In the genomic region with DNA sequence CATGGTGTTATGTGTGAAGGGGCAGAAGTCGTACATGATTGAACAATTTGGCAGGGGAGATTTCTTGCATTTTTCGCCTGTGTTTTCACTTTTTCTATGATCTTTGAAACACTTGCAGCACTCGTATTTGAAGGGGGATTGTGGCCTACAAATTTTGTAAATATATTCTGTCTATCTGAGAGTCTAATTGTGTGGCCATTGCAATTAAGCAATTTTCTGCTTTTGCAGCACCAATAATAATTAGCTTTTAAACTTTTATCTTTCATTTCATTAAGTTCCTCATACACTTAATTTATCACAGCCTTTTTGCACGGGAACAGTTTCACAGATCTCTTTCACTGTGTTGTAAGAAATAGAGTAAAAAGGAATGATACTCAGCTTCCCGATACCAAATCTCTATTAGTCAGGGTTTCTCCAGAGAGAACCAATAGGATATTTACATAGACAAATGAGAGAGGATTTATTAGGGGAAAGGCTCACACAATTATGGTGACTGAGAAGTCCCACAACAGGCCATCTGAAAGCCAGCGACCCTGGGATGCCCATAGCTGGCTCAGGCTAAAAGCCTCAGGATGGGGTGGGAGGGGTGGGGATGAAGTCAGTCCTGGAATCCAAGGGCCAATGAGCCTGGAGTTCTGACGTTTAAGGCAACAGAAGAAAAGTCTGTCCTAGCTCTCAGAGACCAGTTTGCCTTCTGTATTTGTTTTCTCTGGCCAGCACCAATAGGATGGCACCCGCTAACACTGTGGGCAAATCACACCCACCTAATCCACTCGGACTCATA, we compare ENCODE assay signal across 18 cellular contexts. TPM values are rescaled to one million over a fixed set of nuclear protein-coding genes. Genes with fewer than 3 reads are reported as not detected.
A peak's percentile ranks its signal among the peaks of the same experiment; 100 is the strongest.
DNase-seq lines count a peak whose midpoint lies in the region; ATAC-seq and TF ChIP-seq lines count a peak whose summit lies in the region.
"Had no signal": no experiment of that assay in that cellular context is flagged by ENCODE, and none has a peak within 500 bp of the region (broad histone marks: within the 10 kb centered on the region; RNA-seq: fewer than 3 reads in every experiment).

No MANE protein-coding gene starts in this region.

- 57 to 65% methylated on average over 9 of the region's 9 CpGs for WGBS in esophagus squamous epithelium, 2 donors

- CTCF ChIA-PET in WTC11 (lab: Charles Lee), result interaction anchor here (1.2 kb wide), 1 partner anchor 25 kb away, joined by 5 read pairs; no protein-coding TSS in a partner anchor

- peak; percentile 57 for ATAC-seq in WTC11
- ATAC-seq: Panc1, Right ventricle myocardium inferior had no signal

- no peaks in the 10 kb centered on the region for H3K9me3 ChIP-seq in esophagus squamous epithelium
- no peaks in the 10 kb centered on the region for H3K9me3 ChIP-seq in neural progenitor cell (ENCODE audit: low read depth)
- H3K9me3 ChIP-seq: SK-N-SH had no signal

- H3K9me3 Mint-ChIP-seq in WTC11 (no peaks in the 10 kb centered on the region), neural progenitor cell (no peaks in the 10 kb centered on the region)

- H3K36me3 Mint-ChIP-seq in WTC11, result 0 out of 2 replicates have a peak, but pooled peaks cover 2% of the 10 kb centered on the region
- H3K36me3 Mint-ChIP-seq in neural progenitor cell, result no peaks in the 10 kb centered on the region
- H3K36me3 Mint-ChIP-seq: CD4-positive, CD25-positive, alpha-beta regulatory T cell had no signal

- H3K4me1 Mint-ChIP-seq in WTC11 (peaks cover 32% of the 10 kb centered on the region), neural progenitor cell (peaks cover 10% of the 10 kb centered on the region)
- H3K4me1 Mint-ChIP-seq: B cell; CD4-positive, CD25-positive, alpha-beta regulatory T cell had no signal

- H3K4me1 ChIP-seq in esophagus squamous epithelium (peaks cover 0 to 7% (median 0%) of the 10 kb centered on the region in 3 donors), neural progenitor cell (peaks cover 15% of the 10 kb centered on the region)

- no peak overlapping the region for H3K4me3 Mint-ChIP-seq in WTC11
- no peak overlapping the region for H3K4me3 Mint-ChIP-seq in neural progenitor cell
- H3K4me3 Mint-ChIP-seq: B cell; CD4-positive, CD25-positive, alpha-beta regulatory T cell had no signal

- H3K36me3 ChIP-seq in esophagus squamous epithelium (no peaks in the 10 kb centered on the region), neural progenitor cell (no peaks in the 10 kb centered on the region)

- H3F3A ChIP-seq in neural progenitor cell (ENCODE audit: low read depth), result no peaks in the 10 kb centered on the region

- intact Hi-C loops in esophagus squamous epithelium (cut with DNase I), result no loop called here

- no peaks in the 10 kb centered on the region for H4K20me1 ChIP-seq in neural progenitor cell (ENCODE audit: low read depth)

- H3K27me3 ChIP-seq in esophagus squamous epithelium, result no peaks in the 10 kb centered on the region
- H3K27me3 ChIP-seq in neural progenitor cell, result no peaks in the 10 kb centered on the region

- H3K79me2 ChIP-seq in neural progenitor cell (ENCODE audit: low read depth), result no peaks in the 10 kb centered on the region

- H3K9ac ChIP-seq in neural progenitor cell, result no peak overlapping the region
- H3K9ac ChIP-seq: SK-N-SH had no signal

- TF ChIP-seq CTCF in WTC11 (IDR thresholded peaks at IDR 0.05) (no peak), esophagus squamous epithelium (IDR thresholded peaks at IDR 0.05) (no peak), neural progenitor cell (IDR thresholded peaks at IDR 0.05) (no peak)

- H3K27ac ChIP-seq in esophagus squamous epithelium, result peak overlapping the region in 3 of 4 donors; percentile 14 to 50 (median 20)
- H3K27ac ChIP-seq in neural progenitor cell, result no peak overlapping the region

- TF ChIP-seq POLR2A in esophagus squamous epithelium (IDR thresholded peaks at IDR 0.05), result no peak

- POLR2A ChIA-PET in WTC11 (lab: Charles Lee), result no interaction called here

- no peak overlapping the region for H3K27ac Mint-ChIP-seq in WTC11
- no peak overlapping the region for H3K27ac Mint-ChIP-seq in neural progenitor cell
- H3K27ac Mint-ChIP-seq: B cell; CD4-positive, CD25-positive, alpha-beta regulatory T cell had no signal

- DNase-seq in WTC11 (ENCODE audit: low spot score), result no peak
- no peak for DNase-seq in esophagus squamous epithelium (lab: John Stamatoyannopoulos, UW)
- DNase-seq in neural progenitor cell (ENCODE audit: low spot score), result peak; percentile 6
- no peak for DNase-seq in NCI-H69 (lab: John Stamatoyannopoulos, UW)
- no peak for DNase-seq in NOMO-1 treated with DMSO at 0.1 percent for 48 hours (lab: John Stamatoyannopoulos, UW; ENCODE audit: unreplicated experiment)
- DNase-seq in activated CD4-positive, alpha-beta T cell treated with anti-CD3 and anti-CD28 coated beads, Interleukin-2, amount 50 U/mL, for 4 hours, result no peak
- DNase-seq in NCI-H446 treated with DMSO at 0.1 percent for 48 hours (lab: John Stamatoyannopoulos, UW), result no peak
- DNase-seq: CD4-positive, CD25-positive, alpha-beta regulatory T cell; DMS53; NCI-H1105; NCI-H187; NCI-H345; NCI-H748 treated with DMSO at 0.1 percent for 48 hours; SK-N-SH had no signal

- H3K4me2 ChIP-seq in neural progenitor cell, result no peak overlapping the region
- H3K4me2 ChIP-seq: SK-N-SH had no signal

- H3K4me3 ChIP-seq in esophagus squamous epithelium (no peak overlapping the region), neural progenitor cell (no peak overlapping the region)

- peak overlapping the region; percentile 78 for H2AFZ ChIP-seq in neural progenitor cell (replicated peaks)

- H3K27me3 Mint-ChIP-seq in WTC11 (ENCODE audit: low read depth) (no peaks in the 10 kb centered on the region), neural progenitor cell (ENCODE audit: insufficient read depth, low read depth) (peaks cover 2% of the 10 kb centered on the region)

TF ChIP-seq in WTC11, 78 proteins besides CTCF, POLR2A, EP300 and RAD21:
- TF ChIP-seq ELF4 (CRISPR knock-in tag; IDR thresholded peaks at IDR 0.05; ENCODE audit: low read depth), result no peak
- no peak for TF ChIP-seq ATF3 (CRISPR knock-in tag; conservative IDR thresholded peaks at IDR 0.05)
- no peak for TF ChIP-seq ZNF425 (CRISPR knock-in tag; conservative IDR thresholded peaks at IDR 0.05)
- no peak for TF ChIP-seq ZNF232 (CRISPR knock-in tag; IDR thresholded peaks at IDR 0.05)
- TF ChIP-seq TEAD4 (CRISPR knock-in tag; IDR thresholded peaks at IDR 0.05), result no peak
- TF ChIP-seq EMX1 (CRISPR knock-in tag; IDR thresholded peaks at IDR 0.05), result no peak
- no peak for TF ChIP-seq NFYB (CRISPR knock-in tag; conservative IDR thresholded peaks at IDR 0.05; ENCODE audit: low read depth)
- TF ChIP-seq ZNF423 (CRISPR knock-in tag; IDR thresholded peaks at IDR 0.05), result no peak
- no peak for TF ChIP-seq TCF7 (CRISPR knock-in tag; IDR thresholded peaks at IDR 0.05; ENCODE audit: low read depth)
- no peak for TF ChIP-seq ZNF396 (CRISPR knock-in tag; IDR thresholded peaks at IDR 0.05; ENCODE audit: borderline replicate concordance)

RNA-seq across cellular contexts. Expression of gene KIF6, which starts 58.3 kb away (rescaled TPM):
- total RNA-seq in WTC11 (2021) (0.53 to 0.92 TPM (median 0.57 TPM) in 3 replicates), esophagus squamous epithelium (under 1 TPM in 1 of 4 donors, not detected in 3; 0.19 TPM), neural progenitor cell (ENCODE audit: low replicate concordance) (0.59 and 2.7 TPM in 2 replicates)
- total RNA-seq: B cell; CD4-positive, CD25-positive, alpha-beta regulatory T cell; LHCN-M2 had no signal
